Comparison of ENCODE assay signal across 38 cellular contexts in the genomic region with DNA sequence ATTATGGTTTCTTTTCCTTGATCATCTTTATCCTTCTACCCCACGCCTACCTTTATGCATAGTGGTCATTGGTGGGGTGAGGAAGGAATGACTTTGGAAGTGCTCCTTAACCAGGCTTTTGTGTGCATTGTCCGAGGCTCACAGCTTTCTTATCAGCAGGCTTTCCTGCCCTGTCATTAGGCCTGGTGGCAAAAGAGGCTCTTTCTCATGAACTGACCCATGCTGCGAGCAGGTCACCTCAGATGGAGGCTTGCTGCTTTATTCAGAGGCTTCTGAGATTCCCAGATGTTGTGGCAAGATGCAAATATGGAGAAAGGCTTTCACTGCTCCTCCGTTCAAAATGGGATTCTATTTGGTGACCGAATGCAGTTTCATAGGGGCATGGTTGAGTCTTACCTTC. TPM values are rescaled to one million over a fixed set of nuclear protein-coding genes. Genes with fewer than 3 reads are reported as not detected.
"Had no signal": no experiment of that assay in that cellular context is flagged by ENCODE, and none has a peak within 500 bp of the region (broad histone marks: within the 10 kb centered on the region; RNA-seq: fewer than 3 reads in every experiment).

No MANE protein-coding gene starts in this region.

- H3K27me3 Mint-ChIP-seq: activated B cell treated with CpG ODN at 0.5 μM for 24 hours; activated naive CD4-positive, alpha-beta T cell treated with anti-CD3 and anti-CD28 coated beads, Interleukin-2, amount 50 U/mL, for 24 hours; activated naive CD8-positive, alpha-beta T cell treated with anti-CD3 and anti-CD28 coated beads, Interleukin-2, amount 10 ng/mL, durations not matched to agents 7 days and 5 days; activated T-helper 17 cell treated with anti-CD3 and anti-CD28 coated beads, Interleukin-2, amount 50 U/mL, for 72 hours; IgD-negative memory B cell had no signal

- H3K9me3 ChIP-seq: body of pancreas, breast epithelium had no signal

- H3K27ac Mint-ChIP-seq: activated B cell treated with CpG ODN at 0.5 μM for 24 hours; activated CD4-positive, alpha-beta memory T cell treated with anti-CD3 and anti-CD28 coated beads for 36 hours; activated naive CD4-positive, alpha-beta T cell treated with anti-CD3 and anti-CD28 coated beads, Interleukin-2, amount 50 U/mL, for 24 hours; activated naive CD8-positive, alpha-beta T cell treated with anti-CD3 and anti-CD28 coated beads, Interleukin-2, amount 10 ng/mL, durations not matched to agents 7 days and 5 days; activated T-cell treated with anti-CD3 and anti-CD28 coated beads, Interleukin-2, amount 50 U/mL, for 72 hours; activated T-helper 17 cell treated with anti-CD3 and anti-CD28 coated beads, Interleukin-2, amount 50 U/mL, for 72 hours; IgD-negative memory B cell; T-cell had no signal

- H3K9me3 Mint-ChIP-seq: activated B cell treated with CpG ODN at 0.5 μM for 24 hours; activated CD4-positive, alpha-beta memory T cell treated with anti-CD3 and anti-CD28 coated beads for 36 hours; activated naive CD4-positive, alpha-beta T cell treated with anti-CD3 and anti-CD28 coated beads, Interleukin-2, amount 50 U/mL, for 24 hours; activated naive CD8-positive, alpha-beta T cell treated with anti-CD3 and anti-CD28 coated beads, Interleukin-2, amount 10 ng/mL, durations not matched to agents 7 days and 5 days; activated T-cell treated with anti-CD3 and anti-CD28 coated beads, Interleukin-2, amount 50 U/mL, for 72 hours; activated T-helper 17 cell treated with anti-CD3 and anti-CD28 coated beads, Interleukin-2, amount 50 U/mL, for 72 hours; T-cell had no signal

- H3K36me3 ChIP-seq: breast epithelium had no signal

- H3K4me3 ChIP-seq: body of pancreas, breast epithelium had no signal

- H3K4me1 Mint-ChIP-seq: activated B cell treated with CpG ODN at 0.5 μM for 24 hours; activated naive CD4-positive, alpha-beta T cell treated with anti-CD3 and anti-CD28 coated beads, Interleukin-2, amount 50 U/mL, for 24 hours; activated naive CD8-positive, alpha-beta T cell treated with anti-CD3 and anti-CD28 coated beads, Interleukin-2, amount 10 ng/mL, durations not matched to agents 7 days and 5 days; activated T-helper 17 cell treated with anti-CD3 and anti-CD28 coated beads, Interleukin-2, amount 50 U/mL, for 72 hours; IgD-negative memory B cell; T-cell had no signal

- H3K27me3 ChIP-seq: body of pancreas, breast epithelium had no signal

- H3K4me1 ChIP-seq: body of pancreas, breast epithelium had no signal

- FAIRE-seq: astrocyte, RCC 7860 had no signal

- H3K36me3 Mint-ChIP-seq: activated CD4-positive, alpha-beta memory T cell treated with anti-CD3 and anti-CD28 coated beads for 36 hours; activated naive CD4-positive, alpha-beta T cell treated with anti-CD3 and anti-CD28 coated beads, Interleukin-2, amount 50 U/mL, for 24 hours; activated naive CD8-positive, alpha-beta T cell treated with anti-CD3 and anti-CD28 coated beads, Interleukin-2, amount 10 ng/mL, durations not matched to agents 7 days and 5 days; IgD-negative memory B cell; T-cell had no signal

- ATAC-seq: activated T-cell treated with anti-CD3 and anti-CD28 coated beads, Interleukin-2, amount 50 U/mL, for 72 hours; activated T-helper 17 cell treated with anti-CD3 and anti-CD28 coated beads, Interleukin-2, amount 50 U/mL, for 72 hours; body of pancreas; PC-3; Right ventricle myocardium inferior; SK-N-SH treated with all-trans-retinoic acid at 6 μM for 48 hours; T-cell had no signal

- H3K4me3 Mint-ChIP-seq: activated B cell treated with CpG ODN at 0.5 μM for 24 hours; activated CD4-positive, alpha-beta memory T cell treated with anti-CD3 and anti-CD28 coated beads for 36 hours; activated naive CD4-positive, alpha-beta T cell treated with anti-CD3 and anti-CD28 coated beads, Interleukin-2, amount 50 U/mL, for 24 hours; activated naive CD8-positive, alpha-beta T cell treated with anti-CD3 and anti-CD28 coated beads, Interleukin-2, amount 10 ng/mL, durations not matched to agents 7 days and 5 days; activated T-cell treated with anti-CD3 and anti-CD28 coated beads, Interleukin-2, amount 50 U/mL, for 72 hours; activated T-helper 17 cell treated with anti-CD3 and anti-CD28 coated beads, Interleukin-2, amount 50 U/mL, for 72 hours; IgD-negative memory B cell; T-cell had no signal

- H3K27ac ChIP-seq: body of pancreas, breast epithelium, RWPE1, VCaP had no signal

- DNase-seq: activated B cell treated with CpG ODN at 0.5 μM for 24 hours; activated CD4-positive, alpha-beta memory T cell treated with anti-CD3 and anti-CD28 coated beads for 36 hours; activated CD4-positive, alpha-beta T cell treated with anti-CD3 and anti-CD28 coated beads for 4 hours; activated CD4-positive, alpha-beta T cell treated with anti-CD3 and anti-CD28 coated beads, Interleukin-2, amount 50 U/mL, for 1 hour; activated CD4-positive, CD25-positive, alpha-beta regulatory T cell treated with anti-CD3 and anti-CD28 coated beads, Interleukin-2, amount 50 U/mL, for 72 hours; activated CD8-positive, alpha-beta memory T cell treated with anti-CD3 and anti-CD28 coated beads, Interleukin-2, amount 50 U/mL, for 48 hours; activated effector memory CD4-positive, alpha-beta T cell treated with anti-CD3 and anti-CD28 coated beads, Interleukin-2, amount 50 U/mL, for 16 hours; activated naive CD4-positive, alpha-beta T cell; activated naive CD8-positive, alpha-beta T cell treated with anti-CD3 and anti-CD28 coated beads, Interleukin-2, amount 10 ng/mL, durations not matched to agents 7 days and 5 days; activated T-cell treated with anti-CD3 and anti-CD28 coated beads, Interleukin-2, amount 50 U/mL, for 1 hour; activated T-cell treated with anti-CD3 and anti-CD28 coated beads, Interleukin-2, amount 50 U/mL, for 72 hours; body of pancreas; Karpas-422; KBM-7; NCI-H1105; NCI-H1417 treated with DMSO at 0.1 percent for 48 hours; NCI-H1694 treated with DMSO at 0.1 percent for 48 hours; NCI-H2029; NCI-H345; NCI-H510A; NCI-H526; NCI-H774; PC-3; SIG-M5; T-cell; T-helper 2 cell; T-helper 9 cell had no signal

RNA-seq across cellular contexts. Expression of gene DMRTA1, which starts 57.4 kb away (rescaled TPM):
- total RNA-seq: activated B cell treated with CpG ODN at 0.5 μM for 24 hours; activated CD4-positive, alpha-beta memory T cell treated with anti-CD3 and anti-CD28 coated beads for 36 hours; activated naive CD8-positive, alpha-beta T cell treated with anti-CD3 and anti-CD28 coated beads, Interleukin-2, amount 10 ng/mL, durations not matched to agents 7 days and 5 days; activated T-cell treated with anti-CD3 and anti-CD28 coated beads, Interleukin-2, amount 50 U/mL, for 72 hours; SK-MEL-5 had no signal
- polyA plus RNA-seq: IgD-negative memory B cell had no signal
